7 cellular contexts compared by ENCODE assay signal in genomic region chr18:58045265-58046086, GRCh38. TPM values are rescaled to one million over a fixed set of nuclear protein-coding genes. Genes with fewer than 3 reads are reported as not detected.
DNase-seq lines count a peak whose midpoint lies in the region; ATAC-seq and TF ChIP-seq lines count a peak whose summit lies in the region.

No MANE protein-coding gene starts in this region.

- no peaks in the 10 kb centered on the region for H3K27me3 ChIP-seq in GM23338 (ENCODE audit: insufficient read depth)
- no peaks in the 10 kb centered on the region for H3K27me3 ChIP-seq in muscle layer of duodenum (ENCODE audit: low read depth, low read length)
- H3K27me3 ChIP-seq in thoracic aorta (replicated peaks; ENCODE audit: insufficient read depth) = no peaks in the 10 kb centered on the region

- H3K4me1 ChIP-seq in GM23338 (ENCODE audit: insufficient read depth) (peaks cover 21% of the 10 kb centered on the region), muscle layer of duodenum (ENCODE audit: control insufficient read depth in 1 of 2, insufficient read depth in 2 of 2, low read length in 2 of 2) (peaks cover 9 to 12% of the 10 kb centered on the region in 2 donors), thoracic aorta (ENCODE audit: control insufficient read depth in 1 of 2, low read depth in 2 of 2) (peaks cover 12 to 26% of the 10 kb centered on the region in 2 donors)

- peak overlapping the region; percentile 96 for H3K4me3 Mint-ChIP-seq in GM23338

- no peaks in the 10 kb centered on the region for H3K9me3 Mint-ChIP-seq in GM23338

- H3K9me2 ChIP-seq in GM23338 (ENCODE audit: insufficient read depth) = no peaks in the 10 kb centered on the region

- H3K4me1 Mint-ChIP-seq in GM23338 = peaks cover 29% of the 10 kb centered on the region

- H3K27ac ChIP-seq in GM23338 (ENCODE audit: low read depth) = peak overlapping the region; percentile 33
- H3K27ac ChIP-seq in muscle layer of duodenum (ENCODE audit: low read length) = peak overlapping the region; percentile 29
- H3K27ac ChIP-seq in thoracic aorta = peak overlapping the region; percentile 3 to 48

- no peak for TF ChIP-seq CTCF in GM23338 (conservative IDR thresholded peaks at IDR 0.05; ENCODE audit: low read depth in 2 of 2)
- no peak for TF ChIP-seq CTCF in epithelial cell of esophagus (IDR thresholded peaks at IDR 0.05; ENCODE audit: insufficient read depth, low read depth, low read length, missing control alignments)
- TF ChIP-seq CTCF in thoracic aorta (IDR thresholded peaks at IDR 0.05) = no peak

- H3K9me3 ChIP-seq in muscle layer of duodenum (ENCODE audit: control insufficient read depth in 1 of 2, low read length in 2 of 2) = no peaks in the 10 kb centered on the region
- H3K9me3 ChIP-seq in thoracic aorta = no peaks in the 10 kb centered on the region

- peak overlapping the region; percentile 25; the same call in 1 of the 2 replicates for H2AFZ ChIP-seq in GM23338

- 0 out of 2 replicates have a peak, but pooled peaks cover 3% of the 10 kb centered on the region for H3F3A ChIP-seq in GM23338 (replicated peaks; ENCODE audit: low read depth)

- H3K36me3 ChIP-seq in GM23338 (ENCODE audit: insufficient read depth) = no peaks in the 10 kb centered on the region
- H3K36me3 ChIP-seq in muscle layer of duodenum (ENCODE audit: control insufficient read depth in 1 of 2, insufficient read depth in 2 of 2, low read length in 2 of 2) = no peaks in the 10 kb centered on the region
- no peaks in the 10 kb centered on the region for H3K36me3 ChIP-seq in thoracic aorta

- peaks cover 54% of the 10 kb centered on the region for H3K79me2 ChIP-seq in GM23338 (replicated peaks; ENCODE audit: insufficient read depth)

- H4K20me1 ChIP-seq in GM23338 (replicated peaks; ENCODE audit: insufficient read depth) = peaks cover 18% of the 10 kb centered on the region

- DNase-seq in GM23338 (ENCODE audit: low spot score) = peak; percentile 78
- DNase-seq in NCI-H345 treated with DMSO at 0.1 percent for 48 hours (lab: John Stamatoyannopoulos, UW; ENCODE audit: unreplicated experiment) = peak; percentile 76
- DNase-seq in activated CD8-positive, alpha-beta memory T cell treated with anti-CD3 and anti-CD28 coated beads, Interleukin-2, amount 50 U/mL, for 48 hours = peak; percentile 62
- peak; percentile 76 for DNase-seq in epithelial cell of esophagus (ENCODE audit: low read depth)
- DNase-seq in thoracic aorta (ENCODE audit: low spot score) = no peak

- peaks cover 19% of the 10 kb centered on the region for H3K27me3 Mint-ChIP-seq in GM23338 (ENCODE audit: insufficient read depth, low read depth, poor library complexity)

- peak overlapping the region; percentile 96 for H3K4me3 ChIP-seq in GM23338
- peak overlapping the region; percentile 51 for H3K4me3 ChIP-seq in epithelial cell of esophagus (ENCODE audit: low read length)
- H3K4me3 ChIP-seq in muscle layer of duodenum (ENCODE audit: low read depth in 1 of 2, low read length in 2 of 2) = peak overlapping the region; percentile 75 to 94
- peak overlapping the region; percentile 86 for H3K4me3 ChIP-seq in thoracic aorta

- no peaks in the 10 kb centered on the region for H3K36me3 Mint-ChIP-seq in GM23338 (ENCODE audit: low read depth)

- ATAC-seq in GM23338 (peak; percentile 25), thoracic aorta (ENCODE audit: insufficient number of reproducible peaks, low FRiP score, low read depth) (no peak), GM18870 (IDR thresholded peaks at IDR 0.05; ENCODE audit: unreplicated experiment) (no peak)

- H3K4me2 ChIP-seq in GM23338 = peak overlapping the region; percentile 84

- peak overlapping the region; percentile 87 for H3K27ac Mint-ChIP-seq in GM23338

TF ChIP-seq in GM23338, 12 proteins besides CTCF, POLR2A, EP300 and RAD21 (continues in another document):
- TF ChIP-seq JUNB (IDR thresholded peaks at IDR 0.05; ENCODE audit: unreplicated experiment) (no peak), EZH2phosphoT487 (IDR thresholded peaks at IDR 0.05; ENCODE audit: unreplicated experiment) (no peak), CREB1 (CRISPR knock-in tag; IDR thresholded peaks at IDR 0.05; ENCODE audit: low read depth) (no peak), EZH2 (IDR thresholded peaks at IDR 0.05; ENCODE audit: low read depth, unreplicated experiment) (no peak), ZNF331 (CRISPR knock-in tag; IDR thresholded peaks at IDR 0.05; ENCODE audit: low read depth) (no peak), POLR2AphosphoS5 (IDR thresholded peaks at IDR 0.05; ENCODE audit: low read depth) (no peak), ETS1 (IDR thresholded peaks at IDR 0.05) (no peak), STAT1 (IDR thresholded peaks at IDR 0.05; ENCODE audit: unreplicated experiment) (no peak)
- TF ChIP-seq, protein P1, sequence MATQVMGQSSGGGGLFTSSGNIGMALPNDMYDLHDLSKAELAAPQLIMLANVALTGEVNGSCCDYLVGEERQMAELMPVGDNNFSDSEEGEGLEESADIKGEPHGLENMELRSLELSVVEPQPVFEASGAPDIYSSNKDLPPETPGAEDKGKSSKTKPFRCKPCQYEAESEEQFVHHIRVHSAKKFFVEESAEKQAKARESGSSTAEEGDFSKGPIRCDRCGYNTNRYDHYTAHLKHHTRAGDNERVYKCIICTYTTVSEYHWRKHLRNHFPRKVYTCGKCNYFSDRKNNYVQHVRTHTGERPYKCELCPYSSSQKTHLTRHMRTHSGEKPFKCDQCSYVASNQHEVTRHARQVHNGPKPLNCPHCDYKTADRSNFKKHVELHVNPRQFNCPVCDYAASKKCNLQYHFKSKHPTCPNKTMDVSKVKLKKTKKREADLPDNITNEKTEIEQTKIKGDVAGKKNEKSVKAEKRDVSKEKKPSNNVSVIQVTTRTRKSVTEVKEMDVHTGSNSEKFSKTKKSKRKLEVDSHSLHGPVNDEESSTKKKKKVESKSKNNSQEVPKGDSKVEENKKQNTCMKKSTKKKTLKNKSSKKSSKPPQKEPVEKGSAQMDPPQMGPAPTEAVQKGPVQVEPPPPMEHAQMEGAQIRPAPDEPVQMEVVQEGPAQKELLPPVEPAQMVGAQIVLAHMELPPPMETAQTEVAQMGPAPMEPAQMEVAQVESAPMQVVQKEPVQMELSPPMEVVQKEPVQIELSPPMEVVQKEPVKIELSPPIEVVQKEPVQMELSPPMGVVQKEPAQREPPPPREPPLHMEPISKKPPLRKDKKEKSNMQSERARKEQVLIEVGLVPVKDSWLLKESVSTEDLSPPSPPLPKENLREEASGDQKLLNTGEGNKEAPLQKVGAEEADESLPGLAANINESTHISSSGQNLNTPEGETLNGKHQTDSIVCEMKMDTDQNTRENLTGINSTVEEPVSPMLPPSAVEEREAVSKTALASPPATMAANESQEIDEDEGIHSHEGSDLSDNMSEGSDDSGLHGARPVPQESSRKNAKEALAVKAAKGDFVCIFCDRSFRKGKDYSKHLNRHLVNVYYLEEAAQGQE (IDR thresholded peaks at IDR 0.05; ENCODE audit: unreplicated experiment) = no peak

RNA-seq across cellular contexts. Expression of gene NEDD4L, which starts 1.4 kb away (rescaled TPM):
- total RNA-seq in GM23338 (2014; rRNA removed; shearing (Covaris generic)) = 60.5 and 72.3 TPM in 2 replicates
- 36.2 and 40.7 TPM in 2 replicates for polyA plus RNA-seq in GM23338 (2016; fragmentation: Nextera tagmentation; extraction: Ambion mirVana)
- 10 to 100 TPM; 13.9 to 22.9 TPM for total RNA-seq in thoracic aorta
